28 cellular contexts compared by ENCODE assay signal in genomic region chr2:65501836-65502235, GRCh38.
"Had no signal": no experiment of that assay in that cellular context is flagged by ENCODE, and none has a peak within 500 bp of the region (broad histone marks: within the 10 kb centered on the region; RNA-seq: fewer than 3 reads in every experiment).

No MANE protein-coding gene starts in this region.

- H3K27ac Mint-ChIP-seq: stimulated activated effector memory CD8-positive, alpha-beta T cell treated with anti-CD3 and anti-CD28 coated beads, Interleukin-12 subunit alpha, Interleukin-12 subunit beta, amount 100 ng/mL, for 72 hours; stimulated activated naive B cell treated with anti-CD40 and anti-IgM and Interleukin-4, amounts not matched to agents 10 μg/mL and 1 μg/mL and 100 μg/mL, for 72 hours; stimulated activated naive CD8-positive, alpha-beta T cell treated with anti-CD3 and anti-CD28 coated beads, Interleukin-15, amount 100 ng/mL, for 72 hours; stimulated activated naive CD8-positive, alpha-beta T cell treated with anti-CD3 and anti-CD28 coated beads, Interleukin-15, Interleukin-2, amounts not matched to agents 100 ng/mL and 50 ng/mL, for 24 hours; type B pancreatic cell had no signal

- H3K36me3 ChIP-seq: stomach, suprapubic skin, thoracic aorta, thyroid gland, tibial artery, tibial nerve, transverse colon, upper lobe of left lung, upper lobe of right lung, uterus, vagina had no signal

- H3K9me3 ChIP-seq: stomach, suprapubic skin, testis, thoracic aorta, thyroid gland, tibial artery, tibial nerve, transverse colon, upper lobe of left lung, upper lobe of right lung, uterus, vagina had no signal

- ATAC-seq: stimulated activated effector memory CD8-positive, alpha-beta T cell treated with anti-CD3 and anti-CD28 coated beads, Interleukin-12 subunit alpha, Interleukin-12 subunit beta, amount 100 ng/mL, for 72 hours; stimulated activated naive CD8-positive, alpha-beta T cell treated with anti-CD3 and anti-CD28 coated beads, Interleukin-15, amount 100 ng/mL, for 72 hours; stimulated activated naive CD8-positive, alpha-beta T cell treated with anti-CD3 and anti-CD28 coated beads, Interleukin-15, Interleukin-2, amounts not matched to agents 100 U/mL and 50 U/mL, for 24 hours; upper lobe of right lung had no signal

- H3K27ac ChIP-seq: stomach, suprapubic skin, testis, thoracic aorta, thyroid gland, tibial artery, tibial nerve, transverse colon, upper lobe of left lung, upper lobe of right lung, uterus, vagina had no signal

- DNase-seq: stimulated activated CD4-positive, alpha-beta T cell treated with anti-CD3 and anti-CD28 coated beads, Interleukin-2, amount 100 ng/mL, for 48 hours; stimulated activated CD4-positive, alpha-beta T cell treated with anti-CD3 and anti-CD28 coated beads, Interleukin-4, amount 100 ng/mL, for 1 hour; stimulated activated CD4-positive, alpha-beta T cell treated with anti-CD3 and anti-CD28 coated beads, Interleukin-4, amount 100 ng/mL, for 24 hours; stimulated activated CD4-positive, alpha-beta T cell treated with anti-CD3 and anti-CD28 coated beads, Interleukin-4, amount 100 ng/mL, for 4 hours; stimulated activated CD8-positive, alpha-beta memory T cell treated with anti-CD3 and anti-CD28 coated beads, Interleukin-4, amount 100 ng/mL, for 48 hours; stimulated activated naive CD4-positive, alpha-beta T cell; stimulated activated naive CD4-positive, alpha-beta T cell treated with Interleukin-2 at 50 U/mL for 16 hours; stimulated activated naive CD8-positive, alpha-beta T cell treated with anti-CD3 and anti-CD28 coated beads, Interleukin-15, amount 100 ng/mL, for 72 hours; stimulated activated naive CD8-positive, alpha-beta T cell treated with anti-CD3 and anti-CD28 coated beads, Interleukin-15, Interleukin-2, amounts not matched to agents 100 U/mL and 50 U/mL, for 24 hours; stomach; substantia nigra; testis; thyroid gland; tibial artery; transverse colon; trophoblast cell; upper lobe of left lung; upper lobe of right lung; uterus had no signal

- H3K27me3 ChIP-seq: stomach, suprapubic skin, testis, thyroid gland, tibial artery, tibial nerve, transverse colon, upper lobe of left lung, upper lobe of right lung, uterus, vagina had no signal

- H3K4me1 Mint-ChIP-seq: stimulated activated effector memory CD8-positive, alpha-beta T cell treated with anti-CD3 and anti-CD28 coated beads, Interleukin-12 subunit alpha, Interleukin-12 subunit beta, amount 100 ng/mL, for 72 hours; stimulated activated naive CD8-positive, alpha-beta T cell treated with anti-CD3 and anti-CD28 coated beads, Interleukin-15, amount 100 ng/mL, for 72 hours had no signal

- H3K4me3 Mint-ChIP-seq: stimulated activated effector memory CD8-positive, alpha-beta T cell treated with anti-CD3 and anti-CD28 coated beads, Interleukin-12 subunit alpha, Interleukin-12 subunit beta, amount 100 ng/mL, for 72 hours; stimulated activated naive B cell treated with anti-CD40 and anti-IgM and Interleukin-4, amounts not matched to agents 10 μg/mL and 1 μg/mL and 100 μg/mL, for 72 hours; stimulated activated naive CD8-positive, alpha-beta T cell treated with anti-CD3 and anti-CD28 coated beads, Interleukin-15, amount 100 ng/mL, for 72 hours; stimulated activated naive CD8-positive, alpha-beta T cell treated with anti-CD3 and anti-CD28 coated beads, Interleukin-15, Interleukin-2, amounts not matched to agents 100 ng/mL and 50 ng/mL, for 24 hours; type B pancreatic cell had no signal

- H3K4me1 ChIP-seq: stomach, suprapubic skin, testis, thyroid gland, tibial artery, tibial nerve, transverse colon, upper lobe of right lung, vagina had no signal

- H3K4me3 ChIP-seq: stomach, suprapubic skin, testis, thoracic aorta, thyroid gland, tibial artery, tibial nerve, transverse colon, upper lobe of left lung, upper lobe of right lung, uterus, vagina had no signal

- H3K36me3 Mint-ChIP-seq: stimulated activated effector memory CD8-positive, alpha-beta T cell treated with anti-CD3 and anti-CD28 coated beads, Interleukin-12 subunit alpha, Interleukin-12 subunit beta, amount 100 ng/mL, for 72 hours; stimulated activated memory B cell treated with anti-CD40 and anti-IgM and Interleukin-4, amounts not matched to agents 10 μg/mL and 1 μg/mL and 100 μg/mL, for 72 hours; stimulated activated naive B cell treated with anti-CD40 and anti-IgM and Interleukin-4, amounts not matched to agents 10 μg/mL and 1 μg/mL and 100 μg/mL, for 72 hours; type B pancreatic cell had no signal

- H3K9me3 Mint-ChIP-seq: stimulated activated effector memory CD8-positive, alpha-beta T cell treated with anti-CD3 and anti-CD28 coated beads, Interleukin-12 subunit alpha, Interleukin-12 subunit beta, amount 100 ng/mL, for 72 hours; stimulated activated naive B cell treated with anti-CD40 and anti-IgM and Interleukin-4, amounts not matched to agents 10 μg/mL and 1 μg/mL and 100 μg/mL, for 72 hours; stimulated activated naive CD8-positive, alpha-beta T cell treated with anti-CD3 and anti-CD28 coated beads, Interleukin-15, amount 100 ng/mL, for 72 hours; stimulated activated naive CD8-positive, alpha-beta T cell treated with anti-CD3 and anti-CD28 coated beads, Interleukin-15, Interleukin-2, amounts not matched to agents 100 ng/mL and 50 ng/mL, for 24 hours; type B pancreatic cell had no signal
